In genomic region chr21:41674433-41674832, GRCh38 we compare ENCODE assay signal across 25 cellular contexts.
"Had no signal": no experiment of that assay in that cellular context is flagged by ENCODE, and none has a peak within 500 bp of the region (broad histone marks: within the 10 kb centered on the region; RNA-seq: fewer than 3 reads in every experiment).

No MANE protein-coding gene starts in this region.

- H3K36me3 ChIP-seq: esophagus squamous epithelium, ovary, prostate gland, sigmoid colon, stomach, tibial nerve had no signal

- H3K9me3 ChIP-seq: esophagus squamous epithelium, mucosa of descending colon, ovary, prostate gland, sigmoid colon, stomach, tibial nerve had no signal

- ATAC-seq: activated naive CD4-positive, alpha-beta T cell treated with anti-CD3 and anti-CD28 coated beads, Interleukin-2, amount 50 U/mL, for 72 hours; activated T-cell treated with anti-CD3 and anti-CD28 coated beads, Interleukin-2, amount 50 U/mL, for 72 hours; mucosa of descending colon; stimulated activated naive B cell treated with anti-CD40 and anti-IgM and Interleukin-4, amounts not matched to agents 10 μg/mL and 1 μg/mL and 100 μg/mL, for 72 hours had no signal

- DNase-seq: activated CD4-positive, alpha-beta T cell treated with anti-CD3 and anti-CD28 coated beads for 4 hours; activated CD4-positive, alpha-beta T cell treated with anti-CD3 and anti-CD28 coated beads, Interleukin-2, amount 50 U/mL, for 4 hours; activated naive CD4-positive, alpha-beta T cell; activated T-cell treated with anti-CD3 and anti-CD28 coated beads for 4 hours; activated T-cell treated with anti-CD3 and anti-CD28 coated beads, Interleukin-2, amount 50 U/mL, for 72 hours; effector CD8-positive, alpha-beta T cell; esophagus squamous epithelium; foreskin melanocyte; islet precursor cell; left cardiac atrium; left ventricle myocardium superior; mucosa of descending colon; ovary; retina; sigmoid colon; stimulated activated CD4-positive, alpha-beta T cell treated with anti-CD3 and anti-CD28 coated beads, Interleukin-2, amount 100 ng/mL, for 24 hours; stimulated activated naive B cell treated with anti-CD40 and anti-IgM and Interleukin-4, amounts not matched to agents 10 μg/mL and 1 μg/mL and 100 μg/mL, for 72 hours; stomach; T-helper 9 cell had no signal

- H3K27me3 ChIP-seq: ovary, sigmoid colon, tibial nerve had no signal

- H3K4me2 ChIP-seq: smooth muscle cell had no signal

- H3K4me3 ChIP-seq: esophagus squamous epithelium, mucosa of descending colon, ovary, prostate gland, sigmoid colon, smooth muscle cell, stomach, tibial nerve had no signal

- H3K27ac ChIP-seq: epithelial cell of prostate, esophagus squamous epithelium, ovary, prostate gland, sigmoid colon, stomach, tibial nerve, VCaP had no signal
